Comparison of ENCODE assay signal across 12 cellular contexts in the genomic region with DNA sequence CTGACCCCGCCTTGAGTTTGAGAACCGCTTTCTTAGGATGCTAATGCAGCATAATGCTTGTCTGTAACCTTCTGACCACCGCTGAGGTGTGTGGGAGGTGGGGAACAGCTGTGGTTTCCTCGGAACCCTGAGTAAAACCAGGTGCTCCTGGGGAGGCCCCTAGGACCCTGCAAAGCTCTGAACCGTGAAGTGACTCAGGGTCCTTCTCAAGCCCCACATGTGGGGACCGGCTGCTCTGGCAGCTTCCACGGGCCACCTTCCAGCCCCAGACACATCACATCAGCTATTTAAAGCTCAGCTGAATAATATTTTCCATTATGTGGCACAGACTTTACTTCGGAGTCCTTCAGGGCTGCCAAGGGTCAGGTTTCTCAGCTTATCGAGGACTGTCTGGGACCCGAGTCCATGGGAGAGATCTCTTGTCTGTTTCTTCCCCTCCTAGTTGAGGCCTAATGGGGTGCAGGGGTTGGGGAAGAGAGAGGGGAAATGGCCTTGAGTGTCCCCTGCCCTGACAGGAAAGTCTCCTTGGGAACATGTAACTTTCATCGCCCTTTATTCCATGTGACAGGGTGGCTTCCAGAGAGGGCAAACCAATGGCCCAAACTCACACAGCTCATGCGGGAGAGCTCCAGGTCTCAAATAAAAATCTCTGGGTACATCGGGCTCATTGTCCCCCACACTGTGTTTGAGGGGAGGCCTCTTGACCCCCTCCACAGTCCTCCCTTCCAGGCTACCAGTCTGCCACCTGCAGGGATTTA.
DNase-seq lines count a peak whose midpoint lies in the region; ATAC-seq and TF ChIP-seq lines count a peak whose summit lies in the region.
"Had no signal": no experiment of that assay in that cellular context is flagged by ENCODE, and none has a peak within 500 bp of the region (broad histone marks: within the 10 kb centered on the region; RNA-seq: fewer than 3 reads in every experiment).

No MANE protein-coding gene starts in this region.

- peak; percentile 83 for ATAC-seq in HG02678 (IDR thresholded peaks at IDR 0.05; ENCODE audit: unreplicated experiment)
- ATAC-seq in RWPE2 (ENCODE audit: low read depth), result peak; percentile 21; the same call in 2 of the 3 replicates

- H3K36me3 ChIP-seq in RWPE2 (ENCODE audit: low read depth) (no peaks in the 10 kb centered on the region), tibial artery (no peaks in the 10 kb centered on the region)

- H3K9me3 ChIP-seq in RWPE2 (ENCODE audit: severe bottlenecking) (no peaks in the 10 kb centered on the region), tibial artery (no peaks in the 10 kb centered on the region)

- no peaks in the 10 kb centered on the region for H3K4me1 ChIP-seq in RWPE2 (ENCODE audit: insufficient read depth, poor library complexity, severe bottlenecking)
- peaks cover 0 to 34% (median 18%) of the 10 kb centered on the region in 4 donors for H3K4me1 ChIP-seq in tibial artery

- H3K27ac ChIP-seq in RWPE2 (ENCODE audit: poor library complexity, severe bottlenecking), result no peak overlapping the region
- peak overlapping the region; percentile 40 to 61 for H3K27ac ChIP-seq in tibial artery

- in situ Hi-C loops in KBM-7 (cut with MboI; ENCODE audit: low pct_unique_long_range_greater_than_20kb, low sequenced_read_pairs), result no loop called here

- H3K27ac Mint-ChIP-seq in progenitor cell of endocrine pancreas, result no peak overlapping the region
- H3K27ac Mint-ChIP-seq: dendritic cell treated with granulocyte-macrophage colony-stimulating factor and Interleukin-4, amounts not matched to agents 40 ng/mL and 50 ng/mL, for 4 days had no signal

- peak; percentile 4 for DNase-seq in activated T-cell treated with anti-CD3 and anti-CD28 coated beads for 48 hours (ENCODE audit: low read depth)
- no peak for DNase-seq in activated T-cell treated with anti-CD3 and anti-CD28 coated beads for 4 hours
- no peak for DNase-seq in RWPE2 (ENCODE audit: low spot score)
- DNase-seq in tibial artery, result no peak
- DNase-seq in KBM-7, result no peak
- no peak for DNase-seq in posterior cingulate gyrus
- DNase-seq in progenitor cell of endocrine pancreas (ENCODE audit: low spot score, unreplicated experiment), result no peak
- DNase-seq: activated gamma-delta T cell treated with Interleukin-2 at 50 U/mL for 16 hours, IMR-90, NCI-H748 treated with DMSO at 0.1 percent for 48 hours had no signal

- H3K36me3 Mint-ChIP-seq in progenitor cell of endocrine pancreas (ENCODE audit: insufficient read depth), result no peaks in the 10 kb centered on the region

- no peaks in the 10 kb centered on the region for H3K9me3 Mint-ChIP-seq in progenitor cell of endocrine pancreas (ENCODE audit: low read depth)
- H3K9me3 Mint-ChIP-seq: dendritic cell treated with granulocyte-macrophage colony-stimulating factor and Interleukin-4, amounts not matched to agents 40 ng/mL and 50 ng/mL, for 4 days had no signal

- TF ChIP-seq CTCF in RWPE2 (IDR thresholded peaks at IDR 0.05; ENCODE audit: poor library complexity, severe bottlenecking), result no peak
- no peak for TF ChIP-seq CTCF in tibial artery (IDR thresholded peaks at IDR 0.05)
- no peak for TF ChIP-seq CTCF in progenitor cell of endocrine pancreas (IDR thresholded peaks at IDR 0.05; ENCODE audit: unreplicated experiment)

- no peak overlapping the region for H3K4me3 ChIP-seq in RWPE2 (ENCODE audit: severe bottlenecking)
- H3K4me3 ChIP-seq in tibial artery, result no peak overlapping the region

- H3K4me3 Mint-ChIP-seq in progenitor cell of endocrine pancreas (ENCODE audit: low read depth), result no peak overlapping the region
- H3K4me3 Mint-ChIP-seq: dendritic cell treated with granulocyte-macrophage colony-stimulating factor and Interleukin-4, amounts not matched to agents 40 ng/mL and 50 ng/mL, for 4 days had no signal

- H3K27me3 ChIP-seq in RWPE2 (ENCODE audit: insufficient read depth, poor library complexity, severe bottlenecking) (no peaks in the 10 kb centered on the region), tibial artery (no peaks in the 10 kb centered on the region)

- intact Hi-C loops in tibial artery (cut with DNase I; ENCODE audit: low total_unique reads) (no loop called here), posterior cingulate gyrus (cut with DNase I) (no loop called here)

- peaks cover 4% of the 10 kb centered on the region for H3K4me1 Mint-ChIP-seq in progenitor cell of endocrine pancreas (ENCODE audit: low read depth)

- peaks cover 17% of the 10 kb centered on the region for H3K27me3 Mint-ChIP-seq in progenitor cell of endocrine pancreas
- H3K27me3 Mint-ChIP-seq: dendritic cell treated with granulocyte-macrophage colony-stimulating factor and Interleukin-4, amounts not matched to agents 40 ng/mL and 50 ng/mL, for 4 days had no signal
